Comparison of ENCODE assay signal across 32 cellular contexts in the genomic region with DNA sequence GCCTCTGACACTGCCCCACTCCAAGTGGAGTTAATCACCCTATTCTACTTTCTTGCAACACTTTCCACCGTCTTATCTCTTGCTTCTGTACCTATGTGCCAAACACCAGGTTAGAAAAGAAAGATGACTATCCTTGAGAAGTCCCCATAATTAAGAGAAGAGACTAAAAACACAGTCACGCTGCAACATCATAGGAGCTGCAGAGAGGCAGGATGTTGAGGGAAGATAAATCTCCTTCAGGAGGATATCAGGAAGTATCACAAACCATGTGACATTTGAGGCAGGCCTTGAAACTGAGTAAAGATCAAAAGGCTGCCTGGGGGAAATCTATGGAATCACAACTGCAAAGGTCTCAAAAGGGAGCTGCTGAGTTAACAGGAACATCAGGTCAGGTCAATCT. TPM values are rescaled to one million over a fixed set of nuclear protein-coding genes. Genes with fewer than 3 reads are reported as not detected.
A peak's percentile ranks its signal among the peaks of the same experiment; 100 is the strongest.
DNase-seq lines count a peak whose midpoint lies in the region; ATAC-seq and TF ChIP-seq lines count a peak whose summit lies in the region.
"Had no signal": no experiment of that assay in that cellular context is flagged by ENCODE, and none has a peak within 500 bp of the region (broad histone marks: within the 10 kb centered on the region; RNA-seq: fewer than 3 reads in every experiment).

No MANE protein-coding gene starts in this region.

- H3K9ac ChIP-seq in BLaER1 treated with 17β-estradiol and CSF1 and Interleukin-3, amounts not matched to agents 10 nM and 100 nM: peak overlapping the region in 2 of 11 experiments; percentile 16 to 25; a peak in 2 of 22 replicates

- ATAC-seq in mucosa of descending colon: peak; percentile 31
- ATAC-seq: A549; activated naive CD4-positive, alpha-beta T cell treated with anti-CD3 and anti-CD28 coated beads, Interleukin-2, amount 50 U/mL, for 72 hours; activated T-helper 17 cell treated with anti-CD3 and anti-CD28 coated beads, Interleukin-2, amount 50 U/mL, for 72 hours; gastrocnemius medialis had no signal

- peak overlapping the region in 10 of 11 experiments; percentile 1 to 91 (median 41); a peak in 14 of 22 replicates for H3K4me2 ChIP-seq in BLaER1 treated with 17β-estradiol and CSF1 and Interleukin-3, amounts not matched to agents 10 nM and 100 nM
- H3K4me2 ChIP-seq: A549, smooth muscle cell had no signal

- H4K20me1 ChIP-seq in BLaER1 treated with 17β-estradiol and CSF1 and Interleukin-3, amounts not matched to agents 10 nM and 100 nM: peaks cover 61 to 100% (median 99%) of the 10 kb centered on the region in 11 experiments

- H3K4me1 Mint-ChIP-seq in activated T-helper 2 cell treated with anti-CD3 and anti-CD28 coated beads, Interferon-gamma antibody, Interleukin-2, Interleukin-4, amounts not matched to agents 10 μg/mL and 5 μg/mL and 100 μg/mL, durations not matched to agents 14 hours and 24 hours and 36 hours (ENCODE audit: low read depth): peaks cover 61% of the 10 kb centered on the region

- peaks cover 65% of the 10 kb centered on the region for H3K36me3 Mint-ChIP-seq in activated T-helper 2 cell treated with anti-CD3 and anti-CD28 coated beads, Interferon-gamma antibody, Interleukin-2, Interleukin-4, amounts not matched to agents 10 μg/mL and 5 μg/mL and 100 μg/mL, durations not matched to agents 14 hours and 24 hours and 36 hours (ENCODE audit: low read depth)
- H3K36me3 Mint-ChIP-seq: activated naive CD4-positive, alpha-beta T cell treated with anti-CD3 and anti-CD28 coated beads, Interleukin-2, amount 50 U/mL, for 72 hours had no signal

- DNase-seq in KBM-7: peak; percentile 53
- DNase-seq in activated T-helper 2 cell treated with anti-CD3 and anti-CD28 coated beads, Interferon-gamma antibody, Interleukin-2, Interleukin-4, amounts not matched to agents 10 μg/mL and 5 μg/mL and 100 μg/mL, durations not matched to agents 14 hours and 24 hours and 36 hours (ENCODE audit: low spot score): no peak
- no peak for DNase-seq in mucosa of descending colon
- DNase-seq in NCI-H146 treated with DMSO at 0.1 percent for 48 hours (lab: John Stamatoyannopoulos, UW; ENCODE audit: unreplicated experiment): no peak
- DNase-seq in cortex of kidney (lab: John Stamatoyannopoulos, UW): no peak
- no peak for DNase-seq in NCI-H1092 (lab: John Stamatoyannopoulos, UW)
- no peak for DNase-seq in DMS153 (lab: John Stamatoyannopoulos, UW)
- DNase-seq: activated CD4-positive, alpha-beta T cell treated with anti-CD3 and anti-CD28 coated beads for 4 hours; amygdala; brain microvascular endothelial cell; COR-L47; DMS79 treated with DMSO at 0.1 percent for 48 hours; gastrocnemius medialis; GOT3; kidney glomerular epithelial cell; MG63; NCI-H1105 treated with DMSO at 0.1 percent for 48 hours; NCI-H2029; NCI-H526; ovary had no signal

- peaks cover 11% of the 10 kb centered on the region for H3K9me3 Mint-ChIP-seq in activated T-helper 2 cell treated with anti-CD3 and anti-CD28 coated beads, Interferon-gamma antibody, Interleukin-2, Interleukin-4, amounts not matched to agents 10 μg/mL and 5 μg/mL and 100 μg/mL, durations not matched to agents 14 hours and 24 hours and 36 hours
- H3K9me3 Mint-ChIP-seq: activated naive CD4-positive, alpha-beta T cell treated with anti-CD3 and anti-CD28 coated beads, Interleukin-2, amount 50 U/mL, for 72 hours; activated T-helper 17 cell treated with anti-CD3 and anti-CD28 coated beads, Interleukin-2, amount 50 U/mL, for 72 hours; stimulated activated naive CD8-positive, alpha-beta T cell treated with anti-CD3 and anti-CD28 coated beads, Interleukin-15, Interleukin-2, amounts not matched to agents 100 ng/mL and 50 ng/mL, for 24 hours had no signal

- intact Hi-C loops in activated T-helper 2 cell treated with anti-CD3 and anti-CD28 coated beads, Interferon-gamma antibody, Interleukin-2, Interleukin-4, amounts not matched to agents 10 μg/mL and 5 μg/mL and 100 μg/mL, durations not matched to agents 14 hours and 24 hours and 36 hours (cut with micrococcal nuclease): loop anchor here (10.0 kb wide), 1 partner anchor 98 kb away; no protein-coding TSS in a partner anchor
- intact Hi-C loops in mucosa of descending colon (cut with DNase I, micrococcal nuclease): no loop called here

- H3K4me3 Mint-ChIP-seq in activated T-helper 2 cell treated with anti-CD3 and anti-CD28 coated beads, Interferon-gamma antibody, Interleukin-2, Interleukin-4, amounts not matched to agents 10 μg/mL and 5 μg/mL and 100 μg/mL, durations not matched to agents 14 hours and 24 hours and 36 hours (ENCODE audit: low read depth): no peak overlapping the region
- H3K4me3 Mint-ChIP-seq: activated T-helper 17 cell treated with anti-CD3 and anti-CD28 coated beads, Interleukin-2, amount 50 U/mL, for 72 hours; B cell; stimulated activated naive CD8-positive, alpha-beta T cell treated with anti-CD3 and anti-CD28 coated beads, Interleukin-15, Interleukin-2, amounts not matched to agents 100 ng/mL and 50 ng/mL, for 24 hours had no signal

- no peak for TF ChIP-seq CTCF in mucosa of descending colon (IDR thresholded peaks at IDR 0.05)

- H3K36me3 ChIP-seq in BLaER1 treated with 17β-estradiol and CSF1 and Interleukin-3, amounts not matched to agents 10 nM and 100 nM: peaks cover 24 to 94% (median 69%) of the 10 kb centered on the region in 11 experiments
- H3K36me3 ChIP-seq in mucosa of descending colon (ENCODE audit: low read depth): no peaks in the 10 kb centered on the region
- H3K36me3 ChIP-seq: brain microvascular endothelial cell, gastrocnemius medialis, MG63, ovary, thoracic aorta, vagina had no signal

- H3K27ac ChIP-seq in BLaER1 treated with 17β-estradiol and CSF1 and Interleukin-3, amounts not matched to agents 10 nM and 100 nM: 0 out of 22 replicates have a peak overlapping the region, but pooled peaks of 1 of the 11 experiments have one; percentile 10
- H3K27ac ChIP-seq: A549, brain microvascular endothelial cell, gastrocnemius medialis, ovary, SK-N-MC, thoracic aorta, vagina, VCaP had no signal

- in situ Hi-C loops in KBM-7 (cut with MboI; ENCODE audit: low pct_unique_long_range_greater_than_20kb, low sequenced_read_pairs): no loop called here

- H3K9me3 ChIP-seq in BLaER1 treated with 17β-estradiol and CSF1 and Interleukin-3, amounts not matched to agents 10 nM and 100 nM (replicated peaks in 1 of 11): peaks cover 6 to 59% (median 48%) of the 10 kb centered on the region in 11 experiments; a peak in 20 of 22 replicates
- no peaks in the 10 kb centered on the region for H3K9me3 ChIP-seq in mucosa of descending colon
- H3K9me3 ChIP-seq: A549, gastrocnemius medialis, MG63, ovary, thoracic aorta, vagina had no signal

- no peaks in the 10 kb centered on the region for H3K27me3 Mint-ChIP-seq in activated T-helper 2 cell treated with anti-CD3 and anti-CD28 coated beads, Interferon-gamma antibody, Interleukin-2, Interleukin-4, amounts not matched to agents 10 μg/mL and 5 μg/mL and 100 μg/mL, durations not matched to agents 14 hours and 24 hours and 36 hours (ENCODE audit: low read depth)
- H3K27me3 Mint-ChIP-seq: activated T-helper 17 cell treated with anti-CD3 and anti-CD28 coated beads, Interleukin-2, amount 50 U/mL, for 72 hours; B cell; stimulated activated naive CD8-positive, alpha-beta T cell treated with anti-CD3 and anti-CD28 coated beads, Interleukin-15, Interleukin-2, amounts not matched to agents 100 ng/mL and 50 ng/mL, for 24 hours had no signal

- no peaks in the 10 kb centered on the region for H3K27me3 ChIP-seq in BLaER1 treated with 17β-estradiol and CSF1 and Interleukin-3, amounts not matched to agents 10 nM and 100 nM
- H3K27me3 ChIP-seq: brain microvascular endothelial cell, gastrocnemius medialis, MG63, ovary, vagina had no signal

- no peak overlapping the region for H3K4me3 ChIP-seq in BLaER1 treated with 17β-estradiol and CSF1 and Interleukin-3, amounts not matched to agents 10 nM and 100 nM
- no peak overlapping the region for H3K4me3 ChIP-seq in mucosa of descending colon
- H3K4me3 ChIP-seq: A549, gastrocnemius medialis, lung, MG63, ovary, SK-N-MC, smooth muscle cell, thoracic aorta, vagina had no signal

- peak overlapping the region; percentile 6 for H3K27ac Mint-ChIP-seq in activated T-helper 2 cell treated with anti-CD3 and anti-CD28 coated beads, Interferon-gamma antibody, Interleukin-2, Interleukin-4, amounts not matched to agents 10 μg/mL and 5 μg/mL and 100 μg/mL, durations not matched to agents 14 hours and 24 hours and 36 hours
- H3K27ac Mint-ChIP-seq: activated naive CD4-positive, alpha-beta T cell treated with anti-CD3 and anti-CD28 coated beads, Interleukin-2, amount 50 U/mL, for 72 hours; activated T-helper 17 cell treated with anti-CD3 and anti-CD28 coated beads, Interleukin-2, amount 50 U/mL, for 72 hours; B cell; stimulated activated naive CD8-positive, alpha-beta T cell treated with anti-CD3 and anti-CD28 coated beads, Interleukin-15, Interleukin-2, amounts not matched to agents 100 ng/mL and 50 ng/mL, for 24 hours had no signal

- peaks cover 20 to 96% (median 42%) of the 10 kb centered on the region in 10 experiments for H3K4me1 ChIP-seq in BLaER1 treated with 17β-estradiol and CSF1 and Interleukin-3, amounts not matched to agents 10 nM and 100 nM
- peaks cover 6% of the 10 kb centered on the region for H3K4me1 ChIP-seq in mucosa of descending colon (ENCODE audit: low read depth)
- H3K4me1 ChIP-seq: A549 had no signal

RNA-seq across cellular contexts. Expression of gene GAB2, which starts 24.8 kb away (rescaled TPM):
- 32.8 and 33.2 TPM in 2 replicates for total RNA-seq in activated T-helper 2 cell treated with anti-CD3 and anti-CD28 coated beads, Interferon-gamma antibody, Interleukin-2, Interleukin-4, amounts not matched to agents 10 μg/mL and 5 μg/mL and 100 μg/mL, durations not matched to agents 14 hours and 24 hours and 36 hours
- 10 to 100 TPM; 21.5 to 36.1 (median 26.6) TPM for total RNA-seq in mucosa of descending colon
